ENCODE assay signal across 25 cellular contexts in the genomic region with DNA sequence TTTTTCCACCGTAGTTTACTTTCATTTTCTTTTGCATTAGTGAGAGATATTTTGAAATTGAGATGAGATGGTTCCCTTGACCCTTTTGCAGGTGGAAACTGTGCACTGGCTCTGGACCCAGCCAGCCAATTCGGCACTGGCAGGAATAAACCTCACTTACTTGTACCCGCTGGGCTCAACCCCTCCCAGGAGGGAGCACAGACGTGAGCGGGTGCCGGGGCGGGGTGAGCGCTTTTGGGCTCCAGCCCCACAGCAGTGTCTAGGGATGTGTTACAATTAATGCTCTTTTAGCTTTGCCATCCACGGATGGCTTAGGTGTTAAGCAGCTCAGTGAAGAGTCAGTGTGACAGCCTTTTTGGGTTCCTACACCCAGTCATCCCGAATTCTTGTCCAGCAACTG.
A peak's percentile ranks its signal among the peaks of the same experiment; 100 is the strongest.
DNase-seq lines count a peak whose midpoint lies in the region; ATAC-seq, FAIRE-seq and TF ChIP-seq lines count a peak whose summit lies in the region.
"Had no signal": no experiment of that assay in that cellular context is flagged by ENCODE, and none has a peak within 500 bp of the region (broad histone marks: within the 10 kb centered on the region; RNA-seq: fewer than 3 reads in every experiment).

No MANE protein-coding gene starts in this region.

- H3K27me3 ChIP-seq in GM23338 (ENCODE audit: insufficient read depth) (no peaks in the 10 kb centered on the region), neural progenitor cell (no peaks in the 10 kb centered on the region)
- H3K27me3 ChIP-seq: BLaER1, SJSA1 had no signal

- H3K4me2 ChIP-seq in A549, result peak overlapping the region; percentile 44
- no peak overlapping the region for H3K4me2 ChIP-seq in GM23338
- H3K4me2 ChIP-seq in neural progenitor cell, result no peak overlapping the region
- no peak overlapping the region for H3K4me2 ChIP-seq in OCI-LY7 (ENCODE audit: low read length)
- H3K4me2 ChIP-seq: BLaER1, KMS-11 had no signal

- 52% methylated on average over 10 of the region's 10 CpGs for WGBS in A549 (ENCODE audit: missing lambda C conversion rate)

- H3K27ac ChIP-seq in A549, result no peak overlapping the region
- no peak overlapping the region for H3K27ac ChIP-seq in GM23338 (ENCODE audit: low read depth)
- no peak overlapping the region for H3K27ac ChIP-seq in neural progenitor cell
- no peak overlapping the region for H3K27ac ChIP-seq in OCI-LY7 (ENCODE audit: low read depth, low read length, poor library complexity, severe bottlenecking)
- H3K27ac ChIP-seq: BLaER1, KMS-11, SJSA1 had no signal

- H3K79me2 ChIP-seq in GM23338 (replicated peaks; ENCODE audit: insufficient read depth), result no peaks in the 10 kb centered on the region
- H3K79me2 ChIP-seq in neural progenitor cell (ENCODE audit: low read depth), result no peaks in the 10 kb centered on the region
- H3K79me2 ChIP-seq in OCI-LY7 (ENCODE audit: insufficient read depth, low read depth, low read length), result no peaks in the 10 kb centered on the region

- H3K4me3 Mint-ChIP-seq in GM23338 (no peak overlapping the region), neural progenitor cell (no peak overlapping the region), progenitor cell of endocrine pancreas (ENCODE audit: low read depth) (no peak overlapping the region)
- H3K4me3 Mint-ChIP-seq: CD4-positive, alpha-beta T cell had no signal

- H4K20me1 ChIP-seq in GM23338 (replicated peaks; ENCODE audit: insufficient read depth) (no peaks in the 10 kb centered on the region), neural progenitor cell (ENCODE audit: low read depth) (no peaks in the 10 kb centered on the region), OCI-LY7 (ENCODE audit: insufficient read depth, low read length) (no peaks in the 10 kb centered on the region)
- H4K20me1 ChIP-seq: BLaER1 had no signal

- H3K9me2 ChIP-seq in GM23338 (ENCODE audit: insufficient read depth) (no peaks in the 10 kb centered on the region), OCI-LY7 (ENCODE audit: insufficient read depth, low read length) (no peaks in the 10 kb centered on the region)

- H3K27me3 Mint-ChIP-seq in GM23338 (ENCODE audit: insufficient read depth, low read depth, poor library complexity) (peaks cover 2% of the 10 kb centered on the region), neural progenitor cell (ENCODE audit: insufficient read depth, low read depth) (peaks cover 2% of the 10 kb centered on the region), progenitor cell of endocrine pancreas (no peaks in the 10 kb centered on the region)
- H3K27me3 Mint-ChIP-seq: CD4-positive, alpha-beta T cell had no signal

- H3K4me1 ChIP-seq in A549 (no peaks in the 10 kb centered on the region), GM23338 (ENCODE audit: insufficient read depth) (no peaks in the 10 kb centered on the region), neural progenitor cell (peaks cover 4% of the 10 kb centered on the region), OCI-LY7 (ENCODE audit: insufficient read depth, low read length, poor library complexity, severe bottlenecking) (no peaks in the 10 kb centered on the region)
- H3K4me1 ChIP-seq: BLaER1, HAP-1, SJSA1 had no signal

- POLR2A ChIA-PET in A549 (lab: Yijun Ruan, JAX) (no interaction called here), OCI-LY7 (lab: Charles Lee) (no interaction called here)

- TF ChIP-seq CTCF in A549 (IDR thresholded peaks at IDR 0.05), result no peak
- no peak for TF ChIP-seq CTCF in GM23338 (conservative IDR thresholded peaks at IDR 0.05; ENCODE audit: low read depth in 2 of 2)
- TF ChIP-seq CTCF in neural progenitor cell (IDR thresholded peaks at IDR 0.05), result no peak
- TF ChIP-seq CTCF in OCI-LY7 (conservative IDR thresholded peaks at IDR 0.05; ENCODE audit: low read length), result no peak
- no peak for TF ChIP-seq CTCF in progenitor cell of endocrine pancreas (IDR thresholded peaks at IDR 0.05; ENCODE audit: unreplicated experiment)

- H3F3A ChIP-seq in GM23338 (replicated peaks; ENCODE audit: low read depth) (no peaks in the 10 kb centered on the region), neural progenitor cell (ENCODE audit: low read depth) (no peaks in the 10 kb centered on the region)

- no TSS peak for BruUV-seq in OCI-LY7 (replicated peaks; lab: Mats Ljungman, UMichigan)

- H3K36me3 Mint-ChIP-seq in GM23338 (ENCODE audit: low read depth) (no peaks in the 10 kb centered on the region), neural progenitor cell (no peaks in the 10 kb centered on the region), progenitor cell of endocrine pancreas (ENCODE audit: insufficient read depth) (peaks cover 1% of the 10 kb centered on the region)

- TF ChIP-seq EP300 in A549 (IDR thresholded peaks at IDR 0.05), result no peak

- H3K9me3 Mint-ChIP-seq in GM23338 (no peaks in the 10 kb centered on the region), neural progenitor cell (no peaks in the 10 kb centered on the region), progenitor cell of endocrine pancreas (ENCODE audit: low read depth) (peaks cover 9% of the 10 kb centered on the region)

- CTCF ChIA-PET in A549 (lab: Yijun Ruan, JAX) (no interaction called here), OCI-LY7 (lab: Charles Lee; ENCODE audit: unreplicated experiment) (no interaction called here)

- no peak for TF ChIP-seq POLR2A in A549 (IDR thresholded peaks at IDR 0.05; ENCODE audit: low read length)

- peak; percentile 24 to 47; a peak in 4 of 6 replicates for ATAC-seq in A549
- ATAC-seq in GM23338, result no peak
- ATAC-seq in left colon, result no peak
- no peak for ATAC-seq in GM21360 (IDR thresholded peaks at IDR 0.05; ENCODE audit: unreplicated experiment)
- ATAC-seq: Right ventricle myocardium inferior had no signal

- intact Hi-C loops in left colon (cut with DNase I, micrococcal nuclease), result no loop called here
- intact Hi-C loops in OCI-LY7 (cut with micrococcal nuclease; ENCODE audit: unreplicated experiment), result no loop called here

- H3K9ac ChIP-seq in neural progenitor cell, result no peak overlapping the region
- H3K9ac ChIP-seq: BLaER1, KMS-11 had no signal

- no peaks in the 10 kb centered on the region for H3K9me3 ChIP-seq in A549
- no peaks in the 10 kb centered on the region for H3K9me3 ChIP-seq in neural progenitor cell (ENCODE audit: low read depth)
- no peaks in the 10 kb centered on the region for H3K9me3 ChIP-seq in OCI-LY7 (ENCODE audit: low read length)
- H3K9me3 ChIP-seq: BLaER1, HAP-1, SJSA1 had no signal

- H3K27ac Mint-ChIP-seq in GM23338 (no peak overlapping the region), neural progenitor cell (no peak overlapping the region), progenitor cell of endocrine pancreas (no peak overlapping the region)
- H3K27ac Mint-ChIP-seq: CD4-positive, alpha-beta T cell had no signal

- no peak overlapping the region for H3K4me3 ChIP-seq in A549
- no peak overlapping the region for H3K4me3 ChIP-seq in GM23338
- H3K4me3 ChIP-seq in neural progenitor cell, result no peak overlapping the region
- H3K4me3 ChIP-seq in OCI-LY7 (ENCODE audit: low read depth, low read length, poor library complexity, severe bottlenecking), result no peak overlapping the region
- H3K4me3 ChIP-seq: BLaER1, HAP-1, SJSA1 had no signal

- no peak for TF ChIP-seq RAD21 in A549 (conservative IDR thresholded peaks at IDR 0.05 in 1 of 2, IDR thresholded peaks at IDR 0.05 in 1 of 2)

- no peaks in the 10 kb centered on the region for H3K4me1 Mint-ChIP-seq in GM23338
- H3K4me1 Mint-ChIP-seq in neural progenitor cell, result peaks cover 1% of the 10 kb centered on the region
- no peaks in the 10 kb centered on the region for H3K4me1 Mint-ChIP-seq in progenitor cell of endocrine pancreas (ENCODE audit: low read depth)

- no peaks in the 10 kb centered on the region for H3K36me3 ChIP-seq in GM23338 (ENCODE audit: insufficient read depth)
- H3K36me3 ChIP-seq in neural progenitor cell, result no peaks in the 10 kb centered on the region
- no peaks in the 10 kb centered on the region for H3K36me3 ChIP-seq in OCI-LY7 (ENCODE audit: insufficient read depth, low read length)
- H3K36me3 ChIP-seq: BLaER1, HAP-1, SJSA1 had no signal

- FAIRE-seq in A549 (lab: Jason Lieb, UNC), result no peak
- FAIRE-seq: HTR-8/SVneo, RCC 7860 had no signal

- H2AFZ ChIP-seq in GM23338 (peak overlapping the region; percentile 38; the same call in 1 of the 2 replicates), neural progenitor cell (replicated peaks) (peak overlapping the region; percentile 9), OCI-LY7 (ENCODE audit: low read length) (no peak overlapping the region)

- DNase-seq in A549 (ENCODE audit: low read depth in 1 of 2, low spot score in 1 of 2) (no peak), GM23338 (ENCODE audit: low spot score) (no peak), RPMI8226 (peak; percentile 11), neural progenitor cell (ENCODE audit: low spot score) (no peak), left colon (no peak), OCI-LY7 (ENCODE audit: low spot score) (no peak), progenitor cell of endocrine pancreas (ENCODE audit: low spot score, unreplicated experiment) (no peak)
- DNase-seq: CD4-positive, alpha-beta T cell; COR-L47; DMS 273 treated with DMSO at 0.1 percent for 48 hours; DMS79 treated with DMSO at 0.1 percent for 48 hours; IMR-90; NCI-H1105 treated with DMSO at 0.1 percent for 48 hours; NCI-H2081; NCI-H446 treated with DMSO at 0.1 percent for 48 hours; NCI-H526 treated with DMSO at 0.1 percent for 48 hours; SW 1271 had no signal

TF ChIP-seq in A549, 52 proteins besides CTCF, POLR2A, EP300 and RAD21:
- TF ChIP-seq RCOR1 (IDR thresholded peaks at IDR 0.05; ENCODE audit: low read depth, low read length) (no peak), CBX2 (IDR thresholded peaks at IDR 0.05; ENCODE audit: borderline replicate concordance, low read depth) (no peak)
- TF ChIP-seq, protein P1, sequence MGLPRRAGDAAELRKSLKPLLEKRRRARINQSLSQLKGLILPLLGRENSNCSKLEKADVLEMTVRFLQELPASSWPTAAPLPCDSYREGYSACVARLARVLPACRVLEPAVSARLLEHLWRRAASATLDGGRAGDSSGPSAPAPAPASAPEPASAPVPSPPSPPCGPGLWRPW (IDR thresholded peaks at IDR 0.05), result no peak

TF ChIP-seq in GM23338, 12 proteins besides CTCF, POLR2A, EP300 and RAD21 (continues in another document):
- TF ChIP-seq POLR2AphosphoS5 (IDR thresholded peaks at IDR 0.05; ENCODE audit: low read depth), result no peak

Comparison
In these comparisons a context has a peak if more than half of its experiments do, and no peak if none do; other contexts are left out.
1. ATAC-seq: peak in A549 (2 of 2); none in GM23338 (single experiment), left colon (single experiment) and GM21360 (single experiment).